In the genomic region with DNA sequence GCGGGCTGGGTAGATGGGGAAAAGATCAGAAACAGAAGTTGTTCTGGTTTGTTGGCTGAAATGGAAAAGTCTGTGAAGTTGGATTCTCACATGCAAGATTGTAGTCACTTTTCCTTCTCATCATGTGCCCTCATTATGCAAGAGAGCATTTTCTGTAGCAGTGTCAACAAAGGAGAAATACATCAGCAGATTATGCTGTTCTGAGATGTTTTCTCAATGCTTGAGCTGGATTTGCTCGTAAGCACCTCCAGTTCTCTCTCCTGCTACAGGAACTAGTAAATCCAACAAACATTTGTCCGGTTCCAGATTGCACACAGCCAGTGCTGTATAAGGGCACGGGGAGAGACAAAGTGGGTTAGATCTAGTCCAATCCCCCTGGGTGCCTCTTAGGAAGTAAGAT, we compare ENCODE assay signal across 14 cellular contexts.
DNase-seq lines count a peak whose midpoint lies in the region; ATAC-seq and TF ChIP-seq lines count a peak whose summit lies in the region.
"Had no signal": no experiment of that assay in that cellular context is flagged by ENCODE, and none has a peak within 500 bp of the region (broad histone marks: within the 10 kb centered on the region; RNA-seq: fewer than 3 reads in every experiment).

No MANE protein-coding gene starts in this region.

- H3K36me3 Mint-ChIP-seq in GM23338 (ENCODE audit: low read depth): no peaks in the 10 kb centered on the region
- H3K36me3 Mint-ChIP-seq: CD4-positive, CD25-positive, alpha-beta regulatory T cell; IgD-negative memory B cell had no signal

- H3K27ac Mint-ChIP-seq in GM23338: no peak overlapping the region
- H3K27ac Mint-ChIP-seq: CD4-positive, CD25-positive, alpha-beta regulatory T cell had no signal

- H3K4me3 Mint-ChIP-seq in GM23338: no peak overlapping the region
- H3K4me3 Mint-ChIP-seq: CD4-positive, CD25-positive, alpha-beta regulatory T cell; IgD-negative memory B cell had no signal

- ATAC-seq in GM23338 (no peak), HG03039 (IDR thresholded peaks at IDR 0.05; ENCODE audit: unreplicated experiment) (no peak)
- ATAC-seq: A549 had no signal

- H3K79me2 ChIP-seq in GM23338 (replicated peaks; ENCODE audit: insufficient read depth): no peaks in the 10 kb centered on the region

- H3F3A ChIP-seq in GM23338 (replicated peaks; ENCODE audit: low read depth): no peaks in the 10 kb centered on the region

- peaks cover 5% of the 10 kb centered on the region for H3K27me3 Mint-ChIP-seq in GM23338 (ENCODE audit: insufficient read depth, low read depth, poor library complexity)
- H3K27me3 Mint-ChIP-seq: CD4-positive, CD25-positive, alpha-beta regulatory T cell had no signal

- TF ChIP-seq CTCF in GM23338 (conservative IDR thresholded peaks at IDR 0.05; ENCODE audit: low read depth in 2 of 2): no peak
- no peak for TF ChIP-seq CTCF in VCaP (conservative IDR thresholded peaks at IDR 0.05)

- H3K4me3 ChIP-seq in GM23338: no peak overlapping the region
- H3K4me3 ChIP-seq: A549 had no signal

- H2AFZ ChIP-seq in GM23338: 0 out of 2 replicates have a peak overlapping the region, but pooled peaks have one; percentile 81

- no peaks in the 10 kb centered on the region for H3K36me3 ChIP-seq in GM23338 (ENCODE audit: insufficient read depth)
- H3K36me3 ChIP-seq: BE2C had no signal

- no peaks in the 10 kb centered on the region for H3K4me1 Mint-ChIP-seq in GM23338
- H3K4me1 Mint-ChIP-seq: IgD-negative memory B cell had no signal

- DNase-seq in GM23338 (ENCODE audit: low spot score) (no peak), islet precursor cell (peak; percentile 5), NCI-H146 treated with DMSO at 0.1 percent for 48 hours (lab: John Stamatoyannopoulos, UW; ENCODE audit: unreplicated experiment) (no peak), NCI-H69 (lab: John Stamatoyannopoulos, UW) (no peak)
- no peak for DNase-seq in activated CD4-positive, alpha-beta T cell treated with anti-CD3 and anti-CD28 coated beads for 48 hours
- DNase-seq: BE2C; CD4-positive, CD25-positive, alpha-beta regulatory T cell; DMS53; GF-D8; H7 had no signal

- no peak overlapping the region for H3K4me2 ChIP-seq in GM23338
- H3K4me2 ChIP-seq: A549 had no signal

- no peaks in the 10 kb centered on the region for H3K27me3 ChIP-seq in GM23338 (ENCODE audit: insufficient read depth)
- H3K27me3 ChIP-seq: BE2C had no signal

- H3K9me2 ChIP-seq in GM23338 (ENCODE audit: insufficient read depth): no peaks in the 10 kb centered on the region

- no peaks in the 10 kb centered on the region for H4K20me1 ChIP-seq in GM23338 (replicated peaks; ENCODE audit: insufficient read depth)

- no peaks in the 10 kb centered on the region for H3K4me1 ChIP-seq in GM23338 (ENCODE audit: insufficient read depth)
- H3K4me1 ChIP-seq: A549 had no signal

- H3K9me3 Mint-ChIP-seq in GM23338: no peaks in the 10 kb centered on the region
- H3K9me3 Mint-ChIP-seq: CD4-positive, CD25-positive, alpha-beta regulatory T cell; IgD-negative memory B cell had no signal

- H3K27ac ChIP-seq in GM23338 (ENCODE audit: low read depth): no peak overlapping the region
- H3K27ac ChIP-seq in VCaP: peak overlapping the region; percentile 56
- H3K27ac ChIP-seq: A549 had no signal

TF ChIP-seq in GM23338, 12 proteins besides CTCF, POLR2A, EP300 and RAD21:
- TF ChIP-seq, protein P1, sequence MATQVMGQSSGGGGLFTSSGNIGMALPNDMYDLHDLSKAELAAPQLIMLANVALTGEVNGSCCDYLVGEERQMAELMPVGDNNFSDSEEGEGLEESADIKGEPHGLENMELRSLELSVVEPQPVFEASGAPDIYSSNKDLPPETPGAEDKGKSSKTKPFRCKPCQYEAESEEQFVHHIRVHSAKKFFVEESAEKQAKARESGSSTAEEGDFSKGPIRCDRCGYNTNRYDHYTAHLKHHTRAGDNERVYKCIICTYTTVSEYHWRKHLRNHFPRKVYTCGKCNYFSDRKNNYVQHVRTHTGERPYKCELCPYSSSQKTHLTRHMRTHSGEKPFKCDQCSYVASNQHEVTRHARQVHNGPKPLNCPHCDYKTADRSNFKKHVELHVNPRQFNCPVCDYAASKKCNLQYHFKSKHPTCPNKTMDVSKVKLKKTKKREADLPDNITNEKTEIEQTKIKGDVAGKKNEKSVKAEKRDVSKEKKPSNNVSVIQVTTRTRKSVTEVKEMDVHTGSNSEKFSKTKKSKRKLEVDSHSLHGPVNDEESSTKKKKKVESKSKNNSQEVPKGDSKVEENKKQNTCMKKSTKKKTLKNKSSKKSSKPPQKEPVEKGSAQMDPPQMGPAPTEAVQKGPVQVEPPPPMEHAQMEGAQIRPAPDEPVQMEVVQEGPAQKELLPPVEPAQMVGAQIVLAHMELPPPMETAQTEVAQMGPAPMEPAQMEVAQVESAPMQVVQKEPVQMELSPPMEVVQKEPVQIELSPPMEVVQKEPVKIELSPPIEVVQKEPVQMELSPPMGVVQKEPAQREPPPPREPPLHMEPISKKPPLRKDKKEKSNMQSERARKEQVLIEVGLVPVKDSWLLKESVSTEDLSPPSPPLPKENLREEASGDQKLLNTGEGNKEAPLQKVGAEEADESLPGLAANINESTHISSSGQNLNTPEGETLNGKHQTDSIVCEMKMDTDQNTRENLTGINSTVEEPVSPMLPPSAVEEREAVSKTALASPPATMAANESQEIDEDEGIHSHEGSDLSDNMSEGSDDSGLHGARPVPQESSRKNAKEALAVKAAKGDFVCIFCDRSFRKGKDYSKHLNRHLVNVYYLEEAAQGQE (IDR thresholded peaks at IDR 0.05; ENCODE audit: unreplicated experiment): no peak
